Comparison of ENCODE assay signal across 8 cellular contexts in the genomic region with DNA sequence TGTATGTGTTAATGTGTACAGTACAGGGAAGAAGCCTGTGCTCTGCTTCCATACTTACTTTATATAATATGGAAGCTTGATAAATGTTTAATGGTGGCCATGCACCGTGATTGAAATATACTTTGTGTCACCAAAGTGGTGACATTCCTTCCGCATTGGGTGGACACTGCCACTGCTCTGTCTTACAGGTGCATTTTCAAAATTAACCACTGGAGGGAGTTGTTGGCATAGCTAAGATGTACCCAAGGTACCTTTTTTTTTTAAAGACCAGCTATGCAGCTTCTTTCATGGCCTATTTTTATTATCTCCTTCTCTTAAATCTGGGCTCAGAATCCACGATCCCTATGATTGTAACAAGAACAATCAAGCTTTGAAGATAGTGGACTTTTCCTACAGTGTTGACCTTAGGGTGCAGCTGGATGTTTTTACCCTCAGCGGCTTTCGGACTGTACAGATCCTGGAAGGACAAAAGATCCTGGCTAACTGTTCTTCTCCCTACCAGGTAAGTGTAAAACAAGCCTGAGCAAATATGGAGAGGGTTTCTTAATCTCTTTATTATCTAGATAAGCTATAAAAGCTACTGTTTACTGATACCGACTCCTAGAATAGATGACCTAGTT. TPM values are rescaled to one million over a fixed set of nuclear protein-coding genes. Genes with fewer than 3 reads are reported as not detected.
DNase-seq lines count a peak whose midpoint lies in the region; ATAC-seq and TF ChIP-seq lines count a peak whose summit lies in the region.

No MANE protein-coding gene starts in this region.

- CTCF ChIA-PET in IMR-90 (lab: Yijun Ruan, JAX) (interaction anchor here (0.6 to 6.1 kb wide), 19 partner anchors 9 to 310 kb away, joined by 3 to 81 read pairs (median 3); a partner anchor contains a TSS), Panc1 (lab: Charles Lee) (interaction anchor here (0.6 to 2.6 kb wide), 9 partner anchors 13 to 93 kb away, joined by 4 to 56 read pairs (median 4); a partner anchor contains a TSS)

- H2BK5ac ChIP-seq in IMR-90 (ENCODE audit: low read depth, low read length, poor library complexity, severe bottlenecking): no peak overlapping the region

- peak; percentile 92 for ATAC-seq in IMR-90 (ENCODE audit: low read depth)
- ATAC-seq in Panc1: peak; percentile 93

- no peaks in the 10 kb centered on the region for H4K20me1 ChIP-seq in IMR-90 (ENCODE audit: insufficient read depth, low read length)
- H4K20me1 ChIP-seq in smooth muscle cell (ENCODE audit: low read depth): no peaks in the 10 kb centered on the region

- peaks cover 24% of the 10 kb centered on the region for H3K4me1 Mint-ChIP-seq in brain

- no peak overlapping the region for H3K4ac ChIP-seq in IMR-90 (ENCODE audit: low read depth, low read length)

- H3K23ac ChIP-seq in IMR-90 (ENCODE audit: low read depth, low read length): no peak overlapping the region

- peak overlapping the region in 1 of 2 experiments; percentile 44; a peak in 1 of 4 replicates for H4K8ac ChIP-seq in IMR-90 (ENCODE audit: low read depth in 2 of 2, low read length in 2 of 2)

- H3K4me1 ChIP-seq in IMR-90 (ENCODE audit: control insufficient read depth, insufficient read depth, low read length): no peaks in the 10 kb centered on the region
- no peaks in the 10 kb centered on the region for H3K4me1 ChIP-seq in Panc1 (ENCODE audit: control insufficient read depth, insufficient read depth, low read length)
- no peaks in the 10 kb centered on the region for H3K4me1 ChIP-seq in iPS DF 6.9 (ENCODE audit: control insufficient read depth, insufficient read depth, low read length)
- no peaks in the 10 kb centered on the region for H3K4me1 ChIP-seq in smooth muscle cell (ENCODE audit: low read depth)

- no peaks in the 10 kb centered on the region for H3K79me1 ChIP-seq in IMR-90 (ENCODE audit: low read depth in 1 of 2, low read length in 2 of 2)

- no CpG with 5 or more reads among the region's 6 CpGs for WGBS in IMR-90 (ENCODE audit: extremely low coverage in 2 of 2, insufficient read length in 1 of 2), 2 experiments
- WGBS in iPS DF 6.9 (ENCODE audit: insufficient coverage, insufficient read length): no CpG with 5 or more reads among the region's 6 CpGs
- WGBS in smooth muscle cell (ENCODE audit: low lambda C conversion rate): 68% methylated on average over 6 of the region's 6 CpGs

- peak overlapping the region in 4 of 5 experiments; percentile 41 to 82 (median 74) for H3K4me3 Mint-ChIP-seq in brain

- no peak overlapping the region for H2AK5ac ChIP-seq in IMR-90 (ENCODE audit: low read depth, low read length)

- no peaks in the 10 kb centered on the region for H3K9me3 Mint-ChIP-seq in brain

- no peak overlapping the region for H2AK9ac ChIP-seq in IMR-90 (replicated peaks; ENCODE audit: low read depth, low read length, poor library complexity)

- in situ Hi-C loops in IMR-90 (cut with MboI; ENCODE audit: low sequenced_read_pairs): loop anchor here (5.0 to 10.0 kb wide), 2 partner anchors 55 to 208 kb away; no protein-coding TSS in a partner anchor
- in situ Hi-C loops in Panc1 (cut with HindIII; ENCODE audit: low pct_unique_long_range_greater_than_20kb, low sequenced_read_pairs): loop anchor here (5.0 kb wide), 1 partner anchor 45 kb away; no protein-coding TSS in a partner anchor

- H3K56ac ChIP-seq in IMR-90 (ENCODE audit: extremely low read depth, insufficient read depth, low read length): no peak overlapping the region

- H3K9me1 ChIP-seq in IMR-90 (ENCODE audit: insufficient read depth, low read length): no peaks in the 10 kb centered on the region

- H3K27ac ChIP-seq in IMR-90 (ENCODE audit: insufficient read depth, low read length): no peak overlapping the region
- H3K27ac ChIP-seq in Panc1 (ENCODE audit: low read length): no peak overlapping the region
- no peak overlapping the region for H3K27ac ChIP-seq in iPS DF 6.9 (ENCODE audit: low read length)
- H3K27ac ChIP-seq in smooth muscle cell (ENCODE audit: low read depth): no peak overlapping the region

- POLR2A ChIA-PET in IMR-90 (lab: Charles Lee; ENCODE audit: unreplicated experiment) (no interaction called here), Panc1 (lab: Charles Lee) (no interaction called here)

- H3K18ac ChIP-seq in IMR-90 (ENCODE audit: low read depth, low read length): no peak overlapping the region

- TF ChIP-seq POLR2A in IMR-90 (IDR thresholded peaks at IDR 0.05; ENCODE audit: low read depth, low read length): no peak

- H3K4me2 ChIP-seq in IMR-90 (ENCODE audit: low read depth, low read length) (no peak overlapping the region), smooth muscle cell (no peak overlapping the region)

- peak; percentile 96 for TF ChIP-seq RAD21 in IMR-90 (IDR thresholded peaks at IDR 0.05; ENCODE audit: low read length)

- H3K79me2 ChIP-seq in smooth muscle cell (ENCODE audit: low read depth): no peaks in the 10 kb centered on the region

- H3K27me3 ChIP-seq in IMR-90 (ENCODE audit: control insufficient read depth, insufficient read depth, low read length): no peaks in the 10 kb centered on the region
- H3K27me3 ChIP-seq in Panc1 (ENCODE audit: control insufficient read depth, insufficient read depth, low read length): no peaks in the 10 kb centered on the region
- no peaks in the 10 kb centered on the region for H3K27me3 ChIP-seq in iPS DF 6.9 (ENCODE audit: control insufficient read depth, insufficient read depth, low read length)
- H3K27me3 ChIP-seq in smooth muscle cell (ENCODE audit: low read depth): no peaks in the 10 kb centered on the region

- no peaks in the 10 kb centered on the region for H3F3A ChIP-seq in smooth muscle cell (ENCODE audit: low read depth)

- no peak overlapping the region for H3K4me3 ChIP-seq in IMR-90 (ENCODE audit: insufficient read depth, low read depth, low read length)
- H3K4me3 ChIP-seq in Panc1 (ENCODE audit: low read depth in 2 of 2, low read length in 2 of 2): no peak overlapping the region
- no peak overlapping the region for H3K4me3 ChIP-seq in iPS DF 6.9 (ENCODE audit: low read length)
- H3K4me3 ChIP-seq in smooth muscle cell: no peak overlapping the region

- H2BK20ac ChIP-seq in IMR-90 (ENCODE audit: low read depth, low read length): no peak overlapping the region

- H2BK120ac ChIP-seq in IMR-90 (ENCODE audit: low read depth, low read length): no peak overlapping the region

- H3K27ac Mint-ChIP-seq in brain: peak overlapping the region; percentile 65 to 91 (median 90)

- no TSS peak for BruUV-seq in IMR-90 (replicated peaks; lab: Mats Ljungman, UMichigan)
- no TSS peak for BruUV-seq in Panc1 (replicated peaks; lab: Mats Ljungman, UMichigan)

- peaks cover 13% of the 10 kb centered on the region for H3K36me3 Mint-ChIP-seq in brain

- H3K9ac ChIP-seq in IMR-90 (ENCODE audit: low read depth, low read length): no peak overlapping the region
- H3K9ac ChIP-seq in smooth muscle cell (ENCODE audit: low read depth): no peak overlapping the region

- H2BK15ac ChIP-seq in IMR-90 (ENCODE audit: low read depth, low read length): no peak overlapping the region

- no peak overlapping the region for H4K91ac ChIP-seq in IMR-90 (ENCODE audit: insufficient read depth, low read depth, low read length)

- dilution Hi-C loops in IMR-90 (cut with HindIII; ENCODE audit: low sequenced_read_pairs, unreplicated experiment): no loop called here

- peak in 2 of 3 donors; percentile 12 to 63 for DNase-seq in stimulated activated CD4-positive, alpha-beta T cell treated with anti-CD3 and anti-CD28 coated beads, Interleukin-12 subunit alpha, Interleukin-12 subunit beta, amount 100 ng/mL, for 48 hours (ENCODE audit: low read depth in 2 of 3, low spot score in 1 of 3)
- DNase-seq in stimulated activated CD4-positive, alpha-beta T cell treated with anti-CD3 and anti-CD28 coated beads, Interleukin-4, amount 100 ng/mL, for 1 hour: no peak
- DNase-seq in IMR-90 (peak; percentile 70), Panc1 (ENCODE audit: low read depth, low spot score) (peak; percentile 60), iPS DF 6.9 (ENCODE audit: low read depth, low spot score) (peak; percentile 50), smooth muscle cell (lab: John Stamatoyannopoulos, UW; ENCODE audit: unreplicated experiment) (no peak), posterior vena cava (ENCODE audit: low spot score) (no peak)

- intact Hi-C loops in IMR-90 (cut with micrococcal nuclease): loop anchor here (1.0 to 2.0 kb wide), 3 partner anchors 57 to 172 kb away; no protein-coding TSS in a partner anchor
- intact Hi-C loops in Panc1 (cut with micrococcal nuclease; ENCODE audit: unreplicated experiment): loop anchor here (2.0 kb wide), 1 partner anchor 58 kb away; no protein-coding TSS in a partner anchor
- intact Hi-C loops in posterior vena cava (cut with DNase I): loop anchor here in 1 of 2 donors (5.0 kb wide), 1 partner anchor 55 kb away; no protein-coding TSS in a partner anchor

- TF ChIP-seq CTCF in IMR-90 (conservative IDR thresholded peaks at IDR 0.05; ENCODE audit: low read depth, low read length) (peak; percentile 95), Panc1 (IDR thresholded peaks at IDR 0.05) (peak; percentile 86), brain (conservative IDR thresholded peaks at IDR 0.05) (peak; percentile 89 to 97), smooth muscle cell (IDR thresholded peaks at IDR 0.05; ENCODE audit: borderline replicate concordance, insufficient read depth, poor library complexity, severe bottlenecking) (peak; percentile 90)

- H3K36me3 ChIP-seq in IMR-90 (ENCODE audit: control insufficient read depth, insufficient read depth, low read length): peaks cover 1% of the 10 kb centered on the region; the same call in 1 of the 2 replicates
- peaks cover 35% of the 10 kb centered on the region for H3K36me3 ChIP-seq in Panc1 (ENCODE audit: control insufficient read depth, insufficient read depth, low read length)
- peaks cover 21% of the 10 kb centered on the region; the same call in 1 of the 2 replicates for H3K36me3 ChIP-seq in iPS DF 6.9 (ENCODE audit: control insufficient read depth, insufficient read depth, low read length)
- H3K36me3 ChIP-seq in smooth muscle cell (ENCODE audit: low read depth): no peaks in the 10 kb centered on the region

- no peak overlapping the region for H3K14ac ChIP-seq in IMR-90 (replicated peaks; ENCODE audit: low read depth, low read length)

- H2AFZ ChIP-seq in IMR-90 (replicated peaks; ENCODE audit: low read length, poor library complexity) (no peak overlapping the region), smooth muscle cell (ENCODE audit: low read depth) (no peak overlapping the region)

- H3K27me3 Mint-ChIP-seq in brain: no peaks in the 10 kb centered on the region

- H3K9me3 ChIP-seq in IMR-90 (ENCODE audit: control insufficient read depth, insufficient read depth, low read length) (no peaks in the 10 kb centered on the region), Panc1 (ENCODE audit: control insufficient read depth, insufficient read depth, low read depth, low read length) (no peaks in the 10 kb centered on the region), iPS DF 6.9 (ENCODE audit: control insufficient read depth, insufficient read depth, low read length) (no peaks in the 10 kb centered on the region), smooth muscle cell (replicated peaks; ENCODE audit: low read depth) (no peaks in the 10 kb centered on the region)

- no peak overlapping the region for H4K5ac ChIP-seq in IMR-90 (ENCODE audit: low read depth, low read length)

RNA-seq across cellular contexts. Expression of a gene that starts 21.6 kb away (rescaled TPM):
- total RNA-seq in IMR-90 (2012; rRNA removed) (not detected in 2 replicates), Panc1 (2021; ENCODE audit: unreplicated experiment) (6.3 TPM), smooth muscle cell (1.6 and 3.2 TPM in 2 replicates), posterior vena cava (under 1 TPM; 0.37 to 0.38 TPM)
- polyA plus RNA-seq in IMR-90 (2012; rRNA removed) (0.21 TPM in 1 of 2 replicates, not detected in the other), brain (ENCODE audit: insufficient read depth, low read depth, low replicate concordance) (8.8 TPM), smooth muscle cell (0.29 and 2.2 TPM in 2 replicates)
- 0.07 TPM in 1 of 2 replicates, not detected in the other for polyA plus RNA-seq in IMR-90 (2012; cell fraction: cytosol; rRNA removed)
- polyA plus RNA-seq in IMR-90 (2012; cell fraction: nucleus; rRNA removed; ENCODE audit: low replicate concordance): 0.13 and 0.14 TPM in 2 replicates
- 2.8 TPM for polyA plus RNA-seq in Panc1 (2012; ENCODE audit: insufficient read length)

RNA-seq across cellular contexts. Expression of a gene that starts 56.4 kb away (rescaled TPM):
- total RNA-seq in IMR-90 (2012; rRNA removed): 24.7 and 31.9 TPM in 2 replicates
- 13.6 and 15.6 TPM in 2 replicates for polyA plus RNA-seq in IMR-90 (2012; rRNA removed)
- 2.7 and 7.3 TPM in 2 replicates for polyA plus RNA-seq in IMR-90 (2012; cell fraction: cytosol; rRNA removed)
- 6.6 and 28.4 TPM in 2 replicates for polyA plus RNA-seq in IMR-90 (2012; cell fraction: nucleus; rRNA removed; ENCODE audit: low replicate concordance)
- 67.8 TPM for total RNA-seq in Panc1 (2021; ENCODE audit: unreplicated experiment)
- 22.3 TPM for polyA plus RNA-seq in Panc1 (2012; ENCODE audit: insufficient read length)
- 22.6 TPM for polyA plus RNA-seq in brain (ENCODE audit: insufficient read depth, low read depth, low replicate concordance)
- 11.3 and 15.0 TPM in 2 replicates for total RNA-seq in smooth muscle cell
- 5.8 and 6.1 TPM in 2 replicates for polyA plus RNA-seq in smooth muscle cell
- total RNA-seq in posterior vena cava: 1 to 10 TPM in 1 of 2 donors, under 1 TPM in 1; 0.86 to 1.2 TPM

Comparison
In these comparisons a context has a peak if more than half of its experiments do, and no peak if none do; other contexts are left out.
1. DNase-seq: peak in stimulated activated CD4-positive, alpha-beta T cell treated with anti-CD3 and anti-CD28 coated beads, Interleukin-12 subunit alpha, Interleukin-12 subunit beta, amount 100 ng/mL, for 48 hours (2 of 3), IMR-90 (single experiment), Panc1 (single experiment) and iPS DF 6.9 (single experiment); none in stimulated activated CD4-positive, alpha-beta T cell treated with anti-CD3 and anti-CD28 coated beads, Interleukin-4, amount 100 ng/mL, for 1 hour (single experiment), smooth muscle cell (single experiment) and posterior vena cava (single experiment).
2. Peak in every context shown above with its lines, with median percentiles within 50 percentile points of each other: CTCF ChIP-seq.